Comparison of ENCODE assay signal across 29 cellular contexts in genomic region chr7:151723321-151723720, GRCh38.
"Had no signal": no experiment of that assay in that cellular context is flagged by ENCODE, and none has a peak within 500 bp of the region (broad histone marks: within the 10 kb centered on the region; RNA-seq: fewer than 3 reads in every experiment).

No MANE protein-coding gene starts in this region.

- H3K4me1 ChIP-seq: foreskin keratinocyte had no signal

- ATAC-seq: esophagus mucosa; foreskin keratinocyte; gastroesophageal sphincter; naive thymus-derived CD4-positive, alpha-beta T cell; psoas muscle; right lobe of liver; stimulated activated naive B cell treated with anti-CD40 and anti-IgM and Interleukin-4, amounts not matched to agents 10 μg/mL and 1 μg/mL and 100 μg/mL, for 72 hours; upper lobe of right lung had no signal

- H3K4me3 ChIP-seq: colonic mucosa, gastroesophageal sphincter, neural progenitor cell, ovary, psoas muscle, right lobe of liver, thoracic aorta, tibial nerve, upper lobe of right lung, uterus had no signal

- H3K9ac ChIP-seq: neural progenitor cell had no signal

- H3K27me3 ChIP-seq: colonic mucosa, foreskin keratinocyte, gastroesophageal sphincter, neural progenitor cell, ovary, right lobe of liver, tibial nerve, upper lobe of right lung, uterus had no signal

- DNase-seq: colonic mucosa; effector CD8-positive, alpha-beta T cell; endodermal cell; foreskin keratinocyte; hypothalamus; mammary epithelial cell; mesendoderm; midbrain; naive thymus-derived CD4-positive, alpha-beta T cell; nucleus accumbens; ovary; psoas muscle; right lobe of liver; small intestine; stimulated activated CD4-positive, alpha-beta T cell treated with anti-CD3 and anti-CD28 coated beads, Interleukin-15, amount 100 ng/mL, for 24 hours; stimulated activated CD4-positive, alpha-beta T cell treated with anti-CD3 and anti-CD28 coated beads, Interleukin-2, amount 100 ng/mL, for 48 hours; stimulated activated naive B cell treated with anti-CD40 and anti-IgM and Interleukin-4, amounts not matched to agents 10 μg/mL and 1 μg/mL and 100 μg/mL, for 72 hours; upper lobe of right lung; uterus had no signal

- H3K4me3 Mint-ChIP-seq: central memory CD8-positive, alpha-beta T cell; dendritic cell treated with granulocyte-macrophage colony-stimulating factor and Interleukin-4, amounts not matched to agents 40 ng/mL and 50 ng/mL, for 4 days; endodermal cell; naive thymus-derived CD4-positive, alpha-beta T cell; nephron; stimulated activated naive B cell treated with anti-CD40 and anti-IgM and Interleukin-4, amounts not matched to agents 10 μg/mL and 1 μg/mL and 100 μg/mL, for 72 hours; stimulated activated naive CD8-positive, alpha-beta T cell treated with anti-CD3 and anti-CD28 coated beads, Interleukin-15, Interleukin-2, amounts not matched to agents 100 ng/mL and 50 ng/mL, for 24 hours had no signal

- H3K27ac ChIP-seq: colonic mucosa, epithelial cell of prostate, foreskin keratinocyte, gastroesophageal sphincter, neural progenitor cell, ovary, psoas muscle, right lobe of liver, thoracic aorta, tibial nerve, upper lobe of right lung, uterus had no signal

- H3K27me3 Mint-ChIP-seq: central memory CD8-positive, alpha-beta T cell; dendritic cell treated with granulocyte-macrophage colony-stimulating factor and Interleukin-4, amounts not matched to agents 40 ng/mL and 50 ng/mL, for 4 days; naive thymus-derived CD4-positive, alpha-beta T cell; stimulated activated naive B cell treated with anti-CD40 and anti-IgM and Interleukin-4, amounts not matched to agents 10 μg/mL and 1 μg/mL and 100 μg/mL, for 72 hours; stimulated activated naive CD8-positive, alpha-beta T cell treated with anti-CD3 and anti-CD28 coated beads, Interleukin-15, Interleukin-2, amounts not matched to agents 100 ng/mL and 50 ng/mL, for 24 hours had no signal

- H3K4me1 Mint-ChIP-seq: endodermal cell had no signal

- H3K27ac Mint-ChIP-seq: dendritic cell treated with granulocyte-macrophage colony-stimulating factor and Interleukin-4, amounts not matched to agents 40 ng/mL and 50 ng/mL, for 4 days; endodermal cell; nephron; neural progenitor cell; stimulated activated naive B cell treated with anti-CD40 and anti-IgM and Interleukin-4, amounts not matched to agents 10 μg/mL and 1 μg/mL and 100 μg/mL, for 72 hours; stimulated activated naive CD8-positive, alpha-beta T cell treated with anti-CD3 and anti-CD28 coated beads, Interleukin-15, Interleukin-2, amounts not matched to agents 100 ng/mL and 50 ng/mL, for 24 hours had no signal

- H3K36me3 ChIP-seq: colonic mucosa, gastroesophageal sphincter, neural progenitor cell, ovary, right lobe of liver, thoracic aorta, tibial nerve, upper lobe of right lung, uterus had no signal

- H3K9me3 ChIP-seq: colonic mucosa, gastroesophageal sphincter, ovary, psoas muscle, right lobe of liver, thoracic aorta, tibial nerve, upper lobe of right lung, uterus had no signal

- H2AFZ ChIP-seq: neural progenitor cell had no signal

- H3K4me2 ChIP-seq: neural progenitor cell had no signal

- H3K36me3 Mint-ChIP-seq: neural progenitor cell had no signal
